Comparison of ENCODE assay signal across 10 cellular contexts in the genomic region with DNA sequence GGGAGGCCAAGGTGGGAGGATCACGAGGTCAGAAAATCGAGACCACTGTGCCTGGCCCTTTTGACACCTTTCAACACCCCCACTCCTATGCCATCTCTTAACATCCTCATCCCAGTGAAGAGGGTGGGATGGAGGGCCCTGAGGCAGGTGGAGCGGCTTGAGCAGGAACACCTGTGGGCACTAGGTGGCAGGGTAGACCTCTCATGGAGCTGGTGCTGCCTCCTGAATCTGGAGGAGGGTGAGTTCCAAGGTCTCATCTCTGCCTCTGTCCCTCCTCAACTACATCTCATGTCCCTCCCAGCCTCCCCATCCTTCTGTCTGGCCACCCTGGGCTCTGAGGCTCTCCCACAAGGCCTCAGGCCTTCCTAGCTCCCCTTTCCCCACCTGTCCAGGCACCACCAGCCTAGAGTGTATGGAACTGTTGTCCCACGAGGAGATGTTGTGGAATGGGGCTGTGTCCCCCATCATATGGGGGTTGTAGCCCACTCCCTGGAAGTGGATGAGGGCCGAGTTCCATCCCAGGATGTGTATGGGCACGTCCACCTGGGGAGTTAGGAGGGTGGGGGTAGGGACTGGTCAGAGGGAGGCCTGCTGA. TPM values are rescaled to one million over a fixed set of nuclear protein-coding genes. Genes with fewer than 3 reads are reported as not detected.
DNase-seq lines count a peak whose midpoint lies in the region; TF ChIP-seq lines count a peak whose summit lies in the region.
"Had no signal": no experiment of that assay in that cellular context is flagged by ENCODE, and none has a peak within 500 bp of the region (broad histone marks: within the 10 kb centered on the region; RNA-seq: fewer than 3 reads in every experiment).

No MANE protein-coding gene starts in this region.

- H3K9ac ChIP-seq in MM.1S (ENCODE audit: low read length): no peak overlapping the region

- peak; percentile 69 for DNase-seq in activated effector memory CD4-positive, alpha-beta T cell treated with anti-CD3 and anti-CD28 coated beads, Interleukin-2, amount 50 U/mL, for 16 hours
- DNase-seq in activated effector memory CD4-positive, alpha-beta T cell treated with Interleukin-2 at 50 U/mL for 16 hours: no peak
- peak; percentile 39 for DNase-seq in MM.1S
- DNase-seq in cerebellar cortex (ENCODE audit: low spot score): peak; percentile 28
- DNase-seq in stimulated activated CD8-positive, alpha-beta memory T cell treated with anti-CD3 and anti-CD28 coated beads, Interleukin-4, amount 100 ng/mL, for 48 hours: peak; percentile 50
- DNase-seq in nucleus accumbens (lab: John Stamatoyannopoulos, UW): no peak
- no peak for DNase-seq in adrenal gland
- DNase-seq in islet precursor cell: no peak
- DNase-seq: left cardiac atrium, upper lobe of left lung had no signal

- intact Hi-C loops in adrenal gland (cut with DNase I): no loop called here

- no peaks in the 10 kb centered on the region for H3K4me1 ChIP-seq in MM.1S (ENCODE audit: low read length)
- H3K4me1 ChIP-seq in adrenal gland (replicated peaks in 1 of 2): no peaks in the 10 kb centered on the region
- H3K4me1 ChIP-seq: upper lobe of left lung had no signal

- H3K9me3 ChIP-seq in MM.1S (replicated peaks; ENCODE audit: insufficient read depth, low read length): no peaks in the 10 kb centered on the region
- no peaks in the 10 kb centered on the region for H3K9me3 ChIP-seq in adrenal gland (replicated peaks in 1 of 3)
- H3K9me3 ChIP-seq: upper lobe of left lung had no signal

- no peaks in the 10 kb centered on the region for H3K79me2 ChIP-seq in MM.1S (ENCODE audit: low read length)

- H4K20me1 ChIP-seq in MM.1S (ENCODE audit: insufficient read depth, low read length): no peaks in the 10 kb centered on the region

- no peak for TF ChIP-seq POLR2A in adrenal gland (IDR thresholded peaks at IDR 0.05)

- no peak overlapping the region for H2AFZ ChIP-seq in MM.1S (ENCODE audit: low read length)

- H3K27ac ChIP-seq in MM.1S (ENCODE audit: low read length): no peak overlapping the region
- no peak overlapping the region for H3K27ac ChIP-seq in adrenal gland
- H3K27ac ChIP-seq: upper lobe of left lung had no signal

- H3F3A ChIP-seq in MM.1S (ENCODE audit: insufficient read depth, low read length): no peaks in the 10 kb centered on the region

- TF ChIP-seq CTCF in MM.1S (IDR thresholded peaks at IDR 0.05; ENCODE audit: low read length): peak; percentile 67
- peak in 2 of 6 experiments; percentile 9 to 18 for TF ChIP-seq CTCF in adrenal gland (IDR thresholded peaks at IDR 0.05)

- 52 to 71% (median 65%) methylated on average over 4 to 6 of the region's 6 CpGs for WGBS in adrenal gland, 4 donors

- H3K27me3 ChIP-seq in MM.1S (replicated peaks; ENCODE audit: insufficient read depth, low read length): peaks cover 61% of the 10 kb centered on the region
- H3K27me3 ChIP-seq in adrenal gland: peaks cover 15% of the 10 kb centered on the region

- H3K36me3 ChIP-seq in MM.1S (replicated peaks; ENCODE audit: insufficient read depth, low read length) (no peaks in the 10 kb centered on the region), adrenal gland (replicated peaks in 1 of 2) (no peaks in the 10 kb centered on the region)
- H3K36me3 ChIP-seq: upper lobe of left lung had no signal

- H3K4me3 ChIP-seq in MM.1S (ENCODE audit: low read length) (no peak overlapping the region), adrenal gland (no peak overlapping the region)
- H3K4me3 ChIP-seq: upper lobe of left lung had no signal

- no peak overlapping the region for H3K4me2 ChIP-seq in MM.1S (ENCODE audit: low read depth, low read length)

- H3K9me2 ChIP-seq in MM.1S (replicated peaks; ENCODE audit: insufficient read depth, low read length): no peaks in the 10 kb centered on the region

RNA-seq across cellular contexts. Expression of a gene that starts 17.0 kb away (rescaled TPM):
- 1 to 10 TPM in 3 of 8 donors, under 1 TPM in 1, not detected in 4; 0.57 to 6.8 (median 3.9) TPM for total RNA-seq in adrenal gland
- polyA plus RNA-seq in adrenal gland: 10 to 100 TPM in 1 of 3 donors, 1 to 10 TPM in 2; 1.6 to 26.6 (median 7.2) TPM
- total RNA-seq: left cardiac atrium, upper lobe of left lung had no signal

RNA-seq across cellular contexts. Expression of a gene that starts 25.3 kb away (rescaled TPM):
- total RNA-seq in adrenal gland: 1 to 10 TPM in 3 of 8 donors, under 1 TPM in 1, not detected in 4; 0.31 to 7.2 (median 1.9) TPM
- polyA plus RNA-seq in adrenal gland: 10 to 100 TPM in 1 of 3 donors, 1 to 10 TPM in 2; 3.5 to 16.5 (median 5.3) TPM
- total RNA-seq: left cardiac atrium, upper lobe of left lung had no signal

RNA-seq across cellular contexts. Expression of a gene that starts 31.1 kb away (rescaled TPM):
- under 1 TPM in 1 of 8 donors, not detected in 7; 0.04 TPM for total RNA-seq in adrenal gland
- under 1 TPM; 0.05 to 0.16 (median 0.10) TPM for polyA plus RNA-seq in adrenal gland
- total RNA-seq: left cardiac atrium had no signal

RNA-seq across cellular contexts. Expression of a gene that starts 50.5 kb away (rescaled TPM):
- total RNA-seq in adrenal gland: under 1 TPM in 1 of 8 donors, not detected in 7; 0.11 TPM
- under 1 TPM in 1 of 3 donors, not detected in 2; 0.17 TPM for polyA plus RNA-seq in adrenal gland
- total RNA-seq: left cardiac atrium had no signal

RNA-seq across cellular contexts. Expression of a gene that starts 50.8 kb away (rescaled TPM):
- 1 to 10 TPM in 3 of 8 donors, under 1 TPM in 2, not detected in 3; 0.13 to 8.7 (median 1.7) TPM for total RNA-seq in adrenal gland
- polyA plus RNA-seq in adrenal gland: 10 to 100 TPM in 1 of 3 donors, 1 to 10 TPM in 2; 1.7 to 10.4 (median 5.0) TPM
- total RNA-seq: left cardiac atrium, upper lobe of left lung had no signal

Comparison
In these comparisons a context has a peak if more than half of its experiments do, and no peak if none do; other contexts are left out.
1. DNase-seq: peak in activated effector memory CD4-positive, alpha-beta T cell treated with anti-CD3 and anti-CD28 coated beads, Interleukin-2, amount 50 U/mL, for 16 hours (single experiment), MM.1S (single experiment), cerebellar cortex (single experiment) and stimulated activated CD8-positive, alpha-beta memory T cell treated with anti-CD3 and anti-CD28 coated beads, Interleukin-4, amount 100 ng/mL, for 48 hours (single experiment); none in activated effector memory CD4-positive, alpha-beta T cell treated with Interleukin-2 at 50 U/mL for 16 hours (single experiment), nucleus accumbens (0 of 56), adrenal gland (0 of 7) and islet precursor cell (single experiment).